In genomic region chr5:65412842-65413241, GRCh38 we compare ENCODE assay signal across 2 cellular contexts.
TF ChIP-seq lines count a peak whose summit lies in the region.

No MANE protein-coding gene starts in this region.

TF ChIP-seq in liver, 16 proteins besides CTCF, POLR2A, EP300 and RAD21 (continued from another document):
- TF ChIP-seq ZBTB33 (IDR thresholded peaks at IDR 0.05), result peak; percentile 30

TF ChIP-seq in HepG2, 621 proteins besides CTCF, POLR2A, EP300 and RAD21 (continued from another document):
- TF ChIP-seq ZBTB49 (CRISPR knock-in tag; IDR thresholded peaks at IDR 0.05; ENCODE audit: borderline replicate concordance) (no peak), ARID2 (CRISPR knock-in tag; IDR thresholded peaks at IDR 0.05; ENCODE audit: borderline replicate concordance) (no peak), ZNF225 (CRISPR knock-in tag; IDR thresholded peaks at IDR 0.05) (no peak), MIER3 (CRISPR knock-in tag; IDR thresholded peaks at IDR 0.05; ENCODE audit: borderline replicate concordance) (no peak), SP1 (IDR thresholded peaks at IDR 0.05) (no peak), SP1 (CRISPR knock-in tag; IDR thresholded peaks at IDR 0.05) (no peak), ZNF331 (CRISPR knock-in tag; IDR thresholded peaks at IDR 0.05) (no peak)
